ENCODE assay signal across 16 cellular contexts in the genomic region with DNA sequence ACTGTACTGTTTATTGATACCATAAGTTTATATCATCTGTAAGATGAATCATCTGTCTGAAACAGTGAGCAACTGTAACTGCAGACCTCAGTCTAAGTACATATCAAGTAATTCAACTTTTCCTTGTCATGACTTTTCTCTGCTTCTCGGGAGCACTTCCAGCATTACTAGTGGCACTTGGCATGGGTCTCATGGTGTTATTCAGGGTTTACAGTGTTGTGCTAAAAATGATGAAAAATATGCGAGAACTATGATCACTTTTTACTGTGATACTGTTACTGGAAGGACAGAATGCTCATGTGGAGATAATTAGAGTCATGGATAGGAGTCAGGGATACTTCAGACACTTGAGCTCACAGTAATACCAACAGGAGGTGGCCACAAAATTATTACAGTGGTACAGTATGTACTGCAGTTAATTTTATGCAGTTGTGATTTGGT. TPM values are rescaled to one million over a fixed set of nuclear protein-coding genes. Genes with fewer than 3 reads are reported as not detected.
A peak's percentile ranks its signal among the peaks of the same experiment; 100 is the strongest.
DNase-seq lines count a peak whose midpoint lies in the region; ATAC-seq, FAIRE-seq and TF ChIP-seq lines count a peak whose summit lies in the region.
"Had no signal": no experiment of that assay in that cellular context is flagged by ENCODE, and none has a peak within 500 bp of the region (broad histone marks: within the 10 kb centered on the region; RNA-seq: fewer than 3 reads in every experiment).

No MANE protein-coding gene starts in this region.

- peaks cover 45% of the 10 kb centered on the region for H3K4me1 Mint-ChIP-seq in astrocyte (ENCODE audit: low read depth, unreplicated experiment)

- H3K4me2 ChIP-seq in HepG2 (ENCODE audit: low read depth, low read length) (peak overlapping the region; percentile 42; the same call in 1 of the 2 replicates), astrocyte (ENCODE audit: low read length) (peak overlapping the region; percentile 62), hepatocyte (peak overlapping the region; percentile 15)
- H3K4me2 ChIP-seq: BLaER1 treated with 17β-estradiol and CSF1 and Interleukin-3, amounts not matched to agents 10 nM and 100 nM had no signal

- ATAC-seq in HepG2 (no peak), right lobe of liver (no peak), HG02870 (IDR thresholded peaks at IDR 0.05; ENCODE audit: unreplicated experiment) (no peak), GM21423 (IDR thresholded peaks at IDR 0.05; ENCODE audit: unreplicated experiment) (no peak), GM18909 (IDR thresholded peaks at IDR 0.05; ENCODE audit: poor library complexity, unreplicated experiment) (no peak)
- ATAC-seq: naive thymus-derived CD4-positive, alpha-beta T cell had no signal

- CTCF ChIA-PET in HepG2 (lab: Yijun Ruan, JAX; ENCODE audit: low intra/inter-chr PET ratio, low total read pairs), result no interaction called here
- CTCF ChIA-PET in HEK293T (lab: Yijun Ruan, JAX), result no interaction called here

- in situ Hi-C loops in HepG2 (cut with HindIII; ENCODE audit: extremely low pct_ligation_motif_present, low pct_unique_long_range_greater_than_20kb), result no loop called here

- DNase-seq in HepG2 (ENCODE audit: low spot score) (no peak), right lobe of liver (no peak), astrocyte (ENCODE audit: low read depth) (peak; percentile 43), hepatocyte (ENCODE audit: low spot score) (no peak), HEK293T (ENCODE audit: extremely low spot score) (no peak)
- DNase-seq: activated CD4-positive, alpha-beta T cell treated with anti-CD3 and anti-CD28 coated beads, Interleukin-2, amount 10 ng/mL, durations not matched to agents 7 days and 5 days; adrenal gland; GDM1; naive thymus-derived CD4-positive, alpha-beta T cell; NCI-H1105 treated with DMSO at 0.1 percent for 48 hours; NCI-H82; uterus had no signal

- no peaks in the 10 kb centered on the region for H3K9me2 ChIP-seq in hepatocyte (replicated peaks; ENCODE audit: insufficient read depth)

- TF ChIP-seq POLR2A in HepG2 (IDR thresholded peaks at IDR 0.05; ENCODE audit: insufficient read depth in 1 of 2, low read depth in 2 of 2, low read length in 2 of 2) (no peak), right lobe of liver (IDR thresholded peaks at IDR 0.05) (no peak)

- H3K27ac ChIP-seq in HepG2 (ENCODE audit: extremely low read length, insufficient read depth, low read length) (peak overlapping the region; percentile 53), right lobe of liver (no peak overlapping the region), astrocyte (ENCODE audit: low read depth, low read length) (no peak overlapping the region), hepatocyte (no peak overlapping the region)
- H3K27ac ChIP-seq: BLaER1 treated with 17β-estradiol and CSF1 and Interleukin-3, amounts not matched to agents 10 nM and 100 nM; uterus had no signal

- H3K27ac Mint-ChIP-seq in astrocyte (ENCODE audit: unreplicated experiment), result no peak overlapping the region
- H3K27ac Mint-ChIP-seq: activated CD4-positive, alpha-beta T cell treated with anti-CD3 and anti-CD28 coated beads, Interleukin-2, amount 10 ng/mL, durations not matched to agents 7 days and 5 days had no signal

- H3K9ac ChIP-seq in HepG2 (ENCODE audit: insufficient read depth, low read depth, low read length) (no peak overlapping the region), astrocyte (ENCODE audit: low read length) (no peak overlapping the region)
- H3K9ac ChIP-seq: BLaER1 treated with 17β-estradiol and CSF1 and Interleukin-3, amounts not matched to agents 10 nM and 100 nM had no signal

- WGBS in HepG2 (ENCODE audit: low lambda C conversion rate), result 96% methylated on average over 2 of the region's 2 CpGs
- 74% methylated on average over 2 of the region's 2 CpGs for WGBS in right lobe of liver (ENCODE audit: insufficient coverage, low coverage, low lambda C conversion rate, missing lambda C conversion rate)
- WGBS in hepatocyte (ENCODE audit: low lambda C conversion rate, missing lambda C conversion rate), result 68% methylated on average over 2 of the region's 2 CpGs

- no peak for TF ChIP-seq RAD21 in HepG2 (CRISPR knock-in tag; IDR thresholded peaks at IDR 0.05)

- no peaks in the 10 kb centered on the region for H3K9me3 Mint-ChIP-seq in astrocyte (ENCODE audit: unreplicated experiment)
- H3K9me3 Mint-ChIP-seq: activated CD4-positive, alpha-beta T cell treated with anti-CD3 and anti-CD28 coated beads, Interleukin-2, amount 10 ng/mL, durations not matched to agents 7 days and 5 days; naive thymus-derived CD4-positive, alpha-beta T cell had no signal

- no peak for FAIRE-seq in HepG2 (lab: Jason Lieb, UNC)
- peak; percentile 56 for FAIRE-seq in astrocyte (lab: Jason Lieb, UNC)

- no peak for TF ChIP-seq CTCF in HepG2 (CRISPR knock-in tag; IDR thresholded peaks at IDR 0.05)
- TF ChIP-seq CTCF in right lobe of liver (IDR thresholded peaks at IDR 0.05), result no peak
- no peak for TF ChIP-seq CTCF in astrocyte (IDR thresholded peaks at IDR 0.05; ENCODE audit: insufficient read depth, low read depth, low read length)
- no peak for TF ChIP-seq CTCF in hepatocyte (IDR thresholded peaks at IDR 0.05; ENCODE audit: poor library complexity)

- no peak overlapping the region for H3K4me3 Mint-ChIP-seq in astrocyte (ENCODE audit: unreplicated experiment)
- H3K4me3 Mint-ChIP-seq: activated CD4-positive, alpha-beta T cell treated with anti-CD3 and anti-CD28 coated beads, Interleukin-2, amount 10 ng/mL, durations not matched to agents 7 days and 5 days had no signal

- intact Hi-C loops in HepG2 (cut with micrococcal nuclease; ENCODE audit: unreplicated experiment), result loop anchor here (10.0 kb wide), 2 partner anchors 47 to 313 kb away; a partner anchor contains a TSS
- intact Hi-C loops in right lobe of liver (cut with DNase I), result no loop called here

- H2AFZ ChIP-seq in HepG2 (ENCODE audit: low read length) (no peak overlapping the region), astrocyte (ENCODE audit: low read depth, low read length) (no peak overlapping the region), hepatocyte (no peak overlapping the region)

- H4K20me1 ChIP-seq in HepG2 (ENCODE audit: insufficient read depth, low read length) (peaks cover 61% of the 10 kb centered on the region), astrocyte (ENCODE audit: insufficient read depth, low read length) (peaks cover 90% of the 10 kb centered on the region), hepatocyte (ENCODE audit: insufficient read depth, poor library complexity, severe bottlenecking) (peaks cover 92% of the 10 kb centered on the region)

- H3K79me2 ChIP-seq in HepG2 (ENCODE audit: insufficient read depth, low read length) (peaks cover 96% of the 10 kb centered on the region), astrocyte (ENCODE audit: insufficient read depth, low read length) (peaks cover 98% of the 10 kb centered on the region), hepatocyte (peaks cover 100% of the 10 kb centered on the region)

- BruUV-seq in HepG2 (replicated peaks; lab: Mats Ljungman, UMichigan), result no TSS peak

- TF ChIP-seq EP300 in HepG2 (IDR thresholded peaks at IDR 0.05; ENCODE audit: low read depth in 2 of 2, low read length in 2 of 2) (no peak), HepG2 (CRISPR knock-in tag; IDR thresholded peaks at IDR 0.05; ENCODE audit: borderline replicate concordance) (no peak)

- H3K27me3 ChIP-seq in HepG2 (ENCODE audit: control insufficient read depth in 1 of 2, insufficient read depth in 2 of 2, low read length in 2 of 2), result no peaks in the 10 kb centered on the region
- H3K27me3 ChIP-seq in right lobe of liver, result no peaks in the 10 kb centered on the region
- no peaks in the 10 kb centered on the region for H3K27me3 ChIP-seq in astrocyte (ENCODE audit: insufficient read depth, low read length)
- H3K27me3 ChIP-seq in hepatocyte, result no peaks in the 10 kb centered on the region
- H3K27me3 ChIP-seq: adrenal gland; BLaER1 treated with 17β-estradiol and CSF1 and Interleukin-3, amounts not matched to agents 10 nM and 100 nM; uterus had no signal

- no peaks in the 10 kb centered on the region for H3K9me3 ChIP-seq in HepG2 (ENCODE audit: low read length)
- H3K9me3 ChIP-seq in right lobe of liver, result no peaks in the 10 kb centered on the region
- H3K9me3 ChIP-seq in astrocyte (ENCODE audit: insufficient read depth, low read depth, low read length), result no peaks in the 10 kb centered on the region
- H3K9me3 ChIP-seq in hepatocyte (ENCODE audit: low read depth), result no peaks in the 10 kb centered on the region
- H3K9me3 ChIP-seq: adrenal gland, uterus had no signal

- H3K36me3 ChIP-seq in HepG2 (replicated peaks in 1 of 2; ENCODE audit: control insufficient read depth in 1 of 2, insufficient read depth in 2 of 2, low read length in 2 of 2) (peaks cover 0 to 2% of the 10 kb centered on the region in 2 experiments; a peak in 1 of 5 replicates), right lobe of liver (no peaks in the 10 kb centered on the region), astrocyte (ENCODE audit: insufficient read depth, low read length) (no peaks in the 10 kb centered on the region), hepatocyte (replicated peaks; ENCODE audit: insufficient read depth, low read depth) (no peaks in the 10 kb centered on the region)
- H3K36me3 ChIP-seq: adrenal gland, uterus had no signal

- H3K4me1 ChIP-seq in HepG2 (ENCODE audit: insufficient read depth, low read length) (peaks cover 91% of the 10 kb centered on the region), right lobe of liver (peaks cover 0 to 49% (median 19%) of the 10 kb centered on the region in 4 donors), astrocyte (ENCODE audit: insufficient read depth, low read length) (peaks cover 33% of the 10 kb centered on the region), hepatocyte (ENCODE audit: insufficient read depth) (peaks cover 31% of the 10 kb centered on the region)

- POLR2A ChIA-PET in HepG2 (lab: Yijun Ruan, JAX), result interaction anchor here (1.0 to 1.5 kb wide), 3 partner anchors 9 to 12 kb away, joined by 3 to 10 read pairs (median 3); no protein-coding TSS in a partner anchor
- POLR2A ChIA-PET in HEK293T (lab: Yijun Ruan, JAX), result interaction anchor here (0.7 kb wide), 1 partner anchor 32 kb away, joined by 3 read pairs; no protein-coding TSS in a partner anchor

- no peak overlapping the region; a peak in 1 of 6 replicates for H3K4me3 ChIP-seq in HepG2 (replicated peaks in 1 of 3; ENCODE audit: insufficient read depth in 1 of 3, low read depth in 2 of 3, low read length in 3 of 3)
- H3K4me3 ChIP-seq in right lobe of liver, result no peak overlapping the region
- H3K4me3 ChIP-seq in astrocyte (ENCODE audit: insufficient read depth, low read depth, low read length), result peak overlapping the region; percentile 13
- no peak overlapping the region for H3K4me3 ChIP-seq in hepatocyte
- H3K4me3 ChIP-seq: adrenal gland; BLaER1 treated with 17β-estradiol and CSF1 and Interleukin-3, amounts not matched to agents 10 nM and 100 nM; uterus had no signal

- H3K27me3 Mint-ChIP-seq in astrocyte (ENCODE audit: low read depth, unreplicated experiment), result no peaks in the 10 kb centered on the region
- H3K27me3 Mint-ChIP-seq: activated CD4-positive, alpha-beta T cell treated with anti-CD3 and anti-CD28 coated beads, Interleukin-2, amount 10 ng/mL, durations not matched to agents 7 days and 5 days; naive thymus-derived CD4-positive, alpha-beta T cell had no signal

- no peaks in the 10 kb centered on the region for H3K36me3 Mint-ChIP-seq in astrocyte (ENCODE audit: low read depth, unreplicated experiment)

RNA-seq across cellular contexts. Expression of a gene that starts 8.3 kb away (rescaled TPM):
- total RNA-seq in HepG2 (2016; rRNA removed; fragmentation: Illumina TruSeq; extraction: Trizol), result 138 and 169 TPM in 2 replicates
- total RNA-seq in HepG2 (2016; cell fraction: cytosol; rRNA removed; fragmentation: Illumina TruSeq; extraction: Trizol; ENCODE audit: low read depth), result 28.3 and 35.6 TPM in 2 replicates
- 136 and 165 TPM in 2 replicates for total RNA-seq in HepG2 (2016; cell fraction: insoluble cytoplasmic fraction; rRNA removed; fragmentation: Illumina TruSeq; extraction: Trizol)
- 68.6 and 81.8 TPM in 2 replicates for total RNA-seq in HepG2 (2016; cell fraction: membrane; rRNA removed; fragmentation: Illumina TruSeq; extraction: Trizol)
- total RNA-seq in HepG2 (2016; cell fraction: nucleus; rRNA removed; fragmentation: Illumina TruSeq; extraction: Trizol), result 209 and 237 TPM in 2 replicates
- 43.3 and 60.6 TPM in 2 replicates for polyA plus RNA-seq in HepG2 (2011; rRNA removed)
- polyA plus RNA-seq in HepG2 (2011; cell fraction: cytosol; rRNA removed), result 22.9 and 39.5 TPM in 2 replicates
- polyA plus RNA-seq in HepG2 (2011; cell fraction: nucleus; rRNA removed), result 36.7 and 39.6 TPM in 2 replicates
- polyA plus RNA-seq in HepG2 (2012), result 91.0 and 125 TPM in 2 replicates
- 12.0 and 13.7 TPM in 2 replicates for polyA plus RNA-seq in HepG2 (2016; cell fraction: cytosol; fragmentation: Illumina TruSeq; extraction: Trizol; ENCODE audit: low read depth)
- 100.0 and 102 TPM in 2 replicates for polyA plus RNA-seq in HepG2 (2016; cell fraction: insoluble cytoplasmic fraction; fragmentation: Illumina TruSeq; extraction: Trizol; ENCODE audit: low read depth)
- polyA plus RNA-seq in HepG2 (2016; cell fraction: membrane; fragmentation: Illumina TruSeq; extraction: Trizol; ENCODE audit: low read depth), result 31.3 and 39.9 TPM in 2 replicates
- 225 and 226 TPM in 2 replicates for polyA plus RNA-seq in HepG2 (2016; cell fraction: nucleus; fragmentation: Illumina TruSeq; extraction: Trizol; ENCODE audit: insufficient read depth, low read depth)
- 12.2 and 19.3 TPM in 2 replicates for polyA minus RNA-seq in HepG2 (2011; rRNA and poly(A)+ RNA removed; ENCODE audit: low replicate concordance)
- polyA minus RNA-seq in HepG2 (2011; cell fraction: cytosol; rRNA and poly(A)+ RNA removed), result 57.0 and 63.6 TPM in 2 replicates
- 265 and 273 TPM in 2 replicates for polyA minus RNA-seq in HepG2 (2011; cell fraction: nucleus; rRNA and poly(A)+ RNA removed)
- 10 to 100 TPM; 55.8 to 90.8 (median 64.1) TPM for total RNA-seq in right lobe of liver
- 181 and 193 TPM in 2 replicates for total RNA-seq in astrocyte
- 131 and 150 TPM in 2 replicates for total RNA-seq in hepatocyte
- polyA plus RNA-seq in hepatocyte, result 164 and 209 TPM in 2 replicates
